Comparison of ENCODE assay signal across 34 cellular contexts in genomic region chr1:56836359-56836758, GRCh38. TPM values are rescaled to one million over a fixed set of nuclear protein-coding genes. Genes with fewer than 3 reads are reported as not detected.
"Had no signal": no experiment of that assay in that cellular context is flagged by ENCODE, and none has a peak within 500 bp of the region (broad histone marks: within the 10 kb centered on the region; RNA-seq: fewer than 3 reads in every experiment).

No MANE protein-coding gene starts in this region.

- ATAC-seq: naive thymus-derived CD4-positive, alpha-beta T cell; natural killer cell; right cardiac atrium; sciatic nerve; stimulated activated memory B cell treated with anti-CD40 and anti-IgM and Interleukin-4, amounts not matched to agents 10 μg/mL and 1 μg/mL and 100 μg/mL, for 72 hours; stimulated activated naive CD8-positive, alpha-beta T cell treated with anti-CD3 and anti-CD28 coated beads, Interleukin-15, amount 100 ng/mL, for 72 hours; stimulated activated naive CD8-positive, alpha-beta T cell treated with anti-CD3 and anti-CD28 coated beads, Interleukin-15, Interleukin-2, amounts not matched to agents 100 U/mL and 50 U/mL, for 24 hours had no signal

- H3K9ac ChIP-seq: neural progenitor cell had no signal

- DNase-seq: naive thymus-derived CD4-positive, alpha-beta T cell; natural killer cell; nucleus accumbens; pancreas; retina; right cardiac atrium; spleen; stimulated activated CD4-positive, alpha-beta T cell treated with anti-CD3 and anti-CD28 coated beads, Interleukin-12 subunit alpha, Interleukin-12 subunit beta, amount 100 ng/mL, for 4 hours; stimulated activated CD4-positive, alpha-beta T cell treated with anti-CD3 and anti-CD28 coated beads, Interleukin-1b, Interleukin-23, amount 100 ng/mL, for 48 hours; stimulated activated CD4-positive, alpha-beta T cell treated with anti-CD3 and anti-CD28 coated beads, Interleukin-4, amount 100 ng/mL, for 1 hour; stimulated activated CD4-positive, alpha-beta T cell treated with anti-CD3 and anti-CD28 coated beads, Interleukin-4, amount 100 ng/mL, for 4 hours; stimulated activated CD8-positive, alpha-beta memory T cell treated with anti-CD3 and anti-CD28 coated beads, Interleukin-4, amount 100 ng/mL, for 48 hours; stimulated activated naive CD4-positive, alpha-beta T cell; stimulated activated naive CD8-positive, alpha-beta T cell treated with anti-CD3 and anti-CD28 coated beads, Interleukin-15, amount 100 ng/mL, for 72 hours; stimulated activated naive CD8-positive, alpha-beta T cell treated with anti-CD3 and anti-CD28 coated beads, Interleukin-15, Interleukin-2, amounts not matched to agents 100 U/mL and 50 U/mL, for 24 hours; substantia nigra; testis; tibial artery; trophoblast cell; upper lobe of left lung had no signal

- H3K27ac ChIP-seq: neural progenitor cell, neutrophil, pancreas, prostate gland, skin epidermis, spleen, suprapubic skin, testis, tibial artery, upper lobe of left lung, vagina had no signal

- H3K4me2 ChIP-seq: neural progenitor cell, smooth muscle cell had no signal

- H3K4me1 ChIP-seq: pancreas, prostate gland, testis, upper lobe of left lung, vagina had no signal

- H3K4me3 ChIP-seq: neural progenitor cell, pancreas, prostate gland, skin epidermis, smooth muscle cell, spleen, suprapubic skin, testis, tibial artery, upper lobe of left lung, vagina had no signal

- H3K27me3 ChIP-seq: neural progenitor cell, neutrophil, pancreas, testis, upper lobe of left lung, vagina had no signal

- H2AFZ ChIP-seq: neural progenitor cell had no signal

- H3K36me3 ChIP-seq: neural progenitor cell, neutrophil, pancreas, prostate gland, spleen, suprapubic skin, tibial artery, upper lobe of left lung, vagina had no signal

- H3K9me3 ChIP-seq: neutrophil, pancreas, prostate gland, testis, upper lobe of left lung, vagina had no signal

RNA-seq across cellular contexts. Expression of gene FYB2, which starts 17.2 kb away (rescaled TPM):
- total RNA-seq: naive thymus-derived CD4-positive, alpha-beta T cell; natural killer cell; omental fat pad; osteocyte; posterior vena cava; pulmonary artery endothelial cell; sciatic nerve; spleen; vagina had no signal
- polyA plus RNA-seq: naive thymus-derived CD4-positive, alpha-beta T cell; spleen had no signal

RNA-seq across cellular contexts. Expression of gene C8A, which starts 18.2 kb away (rescaled TPM):
- total RNA-seq: naive thymus-derived CD4-positive, alpha-beta T cell; natural killer cell; omental fat pad; osteocyte; posterior vena cava; prostate gland; pulmonary artery endothelial cell; right cardiac atrium; sciatic nerve; smooth muscle cell; spleen; testis; vagina had no signal
- polyA plus RNA-seq: naive thymus-derived CD4-positive, alpha-beta T cell; neural cell; pancreas; right cardiac atrium; smooth muscle cell had no signal
